In genomic region chr15:71806452-71806931, GRCh38 we compare ENCODE assay signal across 11 cellular contexts. TPM values are rescaled to one million over a fixed set of nuclear protein-coding genes. Genes with fewer than 3 reads are reported as not detected.
A peak's percentile ranks its signal among the peaks of the same experiment; 100 is the strongest.
DNase-seq lines count a peak whose midpoint lies in the region; ATAC-seq lines count a peak whose summit lies in the region.
"Had no signal": no experiment of that assay in that cellular context is flagged by ENCODE, and none has a peak within 500 bp of the region (broad histone marks: within the 10 kb centered on the region; RNA-seq: fewer than 3 reads in every experiment).

No MANE protein-coding gene starts in this region.

- ATAC-seq in GM21423 (IDR thresholded peaks at IDR 0.05; ENCODE audit: unreplicated experiment) (no peak), Right ventricle myocardium superior (ENCODE audit: poor library complexity) (no peak)

- peaks cover 10% of the 10 kb centered on the region for H3K4me1 ChIP-seq in neuron (ENCODE audit: insufficient read depth, low read length)

- no peaks in the 10 kb centered on the region for H3K9me3 ChIP-seq in neuron (ENCODE audit: low read length)

- intact Hi-C loops in Right ventricle myocardium superior (cut with DNase I): no loop called here

- DNase-seq in GM04504 (ENCODE audit: low read depth): peak; percentile 9
- peak; percentile 85 for DNase-seq in NCI-H82 treated with DMSO at 0.1 percent for 48 hours (lab: John Stamatoyannopoulos, UW; ENCODE audit: unreplicated experiment)
- DNase-seq in dermis blood vessel endothelial cell: peak; percentile 35
- DNase-seq in NCI-H774 (lab: John Stamatoyannopoulos, UW): no peak
- no peak for DNase-seq in stimulated activated CD4-positive, alpha-beta T cell treated with anti-CD3 and anti-CD28 coated beads, Interleukin-2, amount 100 ng/mL, for 48 hours
- no peak for DNase-seq in Right ventricle myocardium superior
- DNase-seq: NCI-H1694 treated with DMSO at 0.1 percent for 48 hours had no signal

- H3K4me3 ChIP-seq in neuron (ENCODE audit: low read length): no peak overlapping the region

- no peaks in the 10 kb centered on the region for H3K36me3 ChIP-seq in neuron (ENCODE audit: insufficient read depth, low read length)

- H2AFZ ChIP-seq in neuron (ENCODE audit: low read depth, low read length): peak overlapping the region; percentile 87

- no peaks in the 10 kb centered on the region for H3K27me3 ChIP-seq in neuron (ENCODE audit: insufficient read depth, low read length)

RNA-seq across cellular contexts. Expression of gene NR2E3, which starts 3.9 kb away (rescaled TPM):
- 0.05 TPM in 1 of 2 replicates, not detected in the other for total RNA-seq in dermis blood vessel endothelial cell
- 0.70 TPM for total RNA-seq in Right ventricle myocardium superior
- total RNA-seq: activated CD8-positive, alpha-beta memory T cell treated with anti-CD3 and anti-CD28 coated beads for 36 hours; G401 had no signal

Comparison
In these comparisons a context has a peak if more than half of its experiments do, and no peak if none do; other contexts are left out.
1. DNase-seq: peak in GM04504 (single experiment), NCI-H82 treated with DMSO at 0.1 percent for 48 hours (single experiment) and dermis blood vessel endothelial cell (single experiment); none in NCI-H774 (single experiment), stimulated activated CD4-positive, alpha-beta T cell treated with anti-CD3 and anti-CD28 coated beads, Interleukin-2, amount 100 ng/mL, for 48 hours (0 of 2) and Right ventricle myocardium superior (single experiment).